17 cellular contexts compared by ENCODE assay signal in the genomic region with DNA sequence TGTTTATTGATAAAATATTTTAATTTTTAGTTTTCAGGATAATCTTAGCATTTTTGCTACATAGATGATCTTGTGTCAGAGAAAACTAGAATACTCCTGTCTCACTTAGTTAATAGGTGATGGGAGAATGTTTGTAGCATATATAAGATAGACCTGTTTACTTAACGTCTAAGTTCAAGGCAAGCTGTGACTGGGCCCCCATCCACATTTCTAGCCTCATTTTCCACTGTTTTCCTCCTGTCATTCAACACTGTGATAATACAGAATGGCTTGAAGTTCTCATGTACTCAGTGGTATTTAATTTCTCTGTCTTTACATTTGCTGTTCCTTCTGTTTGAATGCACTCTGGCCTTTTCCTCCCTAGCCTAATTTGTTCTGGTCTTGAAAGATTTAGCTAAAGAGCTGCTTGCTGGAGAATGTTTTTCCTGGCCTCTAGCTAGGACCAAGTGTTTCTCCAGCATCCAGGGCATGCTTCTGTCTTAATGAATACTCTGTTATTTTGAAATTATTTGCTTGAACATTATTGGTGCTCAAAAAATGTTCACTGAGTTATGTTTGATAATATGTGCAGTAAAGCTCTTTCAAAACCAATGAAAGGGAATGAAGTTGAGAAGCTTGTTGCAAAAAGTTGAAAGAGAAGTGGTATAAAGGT. TPM values are rescaled to one million over a fixed set of nuclear protein-coding genes. Genes with fewer than 3 reads are reported as not detected.
DNase-seq lines count a peak whose midpoint lies in the region; ATAC-seq, FAIRE-seq and TF ChIP-seq lines count a peak whose summit lies in the region.
"Had no signal": no experiment of that assay in that cellular context is flagged by ENCODE, and none has a peak within 500 bp of the region (broad histone marks: within the 10 kb centered on the region; RNA-seq: fewer than 3 reads in every experiment).

No MANE protein-coding gene starts in this region.

- TF ChIP-seq CTCF in RWPE2 (IDR thresholded peaks at IDR 0.05; ENCODE audit: poor library complexity, severe bottlenecking), result no peak
- no peak for TF ChIP-seq CTCF in pancreas (IDR thresholded peaks at IDR 0.05)

- ATAC-seq in RWPE2 (ENCODE audit: low read depth) (no peak), pancreas (peak; percentile 40 to 87 (median 63)), HG02840 (IDR thresholded peaks at IDR 0.05; ENCODE audit: low FRiP score, unreplicated experiment) (no peak), GM19452 (IDR thresholded peaks at IDR 0.05; ENCODE audit: unreplicated experiment) (no peak), GM18505 (IDR thresholded peaks at IDR 0.05; ENCODE audit: unreplicated experiment) (no peak)
- ATAC-seq: CD8-positive, alpha-beta T cell had no signal

- peaks cover 44 to 90% of the 10 kb centered on the region in 2 donors for H3K4me1 Mint-ChIP-seq in immature natural killer cell

- H3K9me3 ChIP-seq in RWPE2 (ENCODE audit: severe bottlenecking) (no peaks in the 10 kb centered on the region), pancreas (no peaks in the 10 kb centered on the region)
- H3K9me3 ChIP-seq: BE2C, Peyer's patch had no signal

- H3K4me3 Mint-ChIP-seq in immature natural killer cell, result no peak overlapping the region
- H3K4me3 Mint-ChIP-seq: CD8-positive, alpha-beta T cell; IgD-negative memory B cell had no signal

- H3K9me3 Mint-ChIP-seq in immature natural killer cell, result no peaks in the 10 kb centered on the region
- H3K9me3 Mint-ChIP-seq: CD8-positive, alpha-beta T cell; IgD-negative memory B cell had no signal

- H3K27me3 ChIP-seq in RWPE2 (ENCODE audit: insufficient read depth, poor library complexity, severe bottlenecking) (no peaks in the 10 kb centered on the region), pancreas (no peaks in the 10 kb centered on the region)
- H3K27me3 ChIP-seq: BE2C, Peyer's patch had no signal

- peak overlapping the region; percentile 39 for H3K27ac ChIP-seq in RWPE2 (ENCODE audit: poor library complexity, severe bottlenecking)
- H3K27ac ChIP-seq in pancreas, result no peak overlapping the region
- H3K27ac ChIP-seq: Peyer's patch had no signal

- H3K27ac Mint-ChIP-seq in immature natural killer cell, result peak overlapping the region in 4 of 6 donors; percentile 0 to 8 (median 4)
- H3K27ac Mint-ChIP-seq: IgD-negative memory B cell had no signal

- FAIRE-seq in H54 (lab: Jason Lieb, UNC) (peak; percentile 85), pancreas (lab: Jason Lieb, UNC) (no peak)

- TF ChIP-seq POLR2A in H54 (IDR thresholded peaks at IDR 0.05; ENCODE audit: low read depth, low read length) (no peak), GM18505 (IDR thresholded peaks at IDR 0.05; ENCODE audit: borderline replicate concordance, extremely low read depth, insufficient read depth, insufficient read length) (no peak)

- peaks cover 8 to 14% (median 9%) of the 10 kb centered on the region in 3 donors for H3K36me3 Mint-ChIP-seq in immature natural killer cell

- peaks cover 0 to 2% (median 0%) of the 10 kb centered on the region in 3 donors for H3K27me3 Mint-ChIP-seq in immature natural killer cell (ENCODE audit: low read depth in 3 of 3)
- H3K27me3 Mint-ChIP-seq: IgD-negative memory B cell had no signal

- intact Hi-C loops in pancreas (cut with DNase I), result no loop called here

- 15 to 17% methylated on average over 1 of the region's 1 CpG for WGBS in pancreas, 2 donors

- DNase-seq in H54 (ENCODE audit: insufficient read length, low spot score) (no peak), RWPE2 (ENCODE audit: low spot score) (no peak), immature natural killer cell (no peak), pancreas (no peak), occipital lobe (lab: John Stamatoyannopoulos, UW) (no peak)
- DNase-seq: BE2C; CD8-positive, alpha-beta T cell; MV-4-11; NCI-H1417 treated with DMSO at 0.1 percent for 48 hours; NCI-H2029; NCI-H510A; Peyer's patch; SHP77 had no signal

- H3K36me3 ChIP-seq in RWPE2 (ENCODE audit: low read depth) (peaks cover 40% of the 10 kb centered on the region), pancreas (no peaks in the 10 kb centered on the region)
- H3K36me3 ChIP-seq: BE2C had no signal

- H3K4me3 ChIP-seq in RWPE2 (ENCODE audit: severe bottlenecking) (no peak overlapping the region), pancreas (no peak overlapping the region)
- H3K4me3 ChIP-seq: Peyer's patch had no signal

- H3K4me1 ChIP-seq in RWPE2 (ENCODE audit: insufficient read depth, poor library complexity, severe bottlenecking) (peaks cover 34% of the 10 kb centered on the region), pancreas (peaks cover 20 to 28% (median 26%) of the 10 kb centered on the region in 3 donors)
- H3K4me1 ChIP-seq: BE2C had no signal

RNA-seq across cellular contexts. Expression of gene USP25, which starts 37.3 kb away (rescaled TPM):
- polyA plus RNA-seq in immature natural killer cell (10 to 100 TPM in 1 of 3 donors, 1 to 10 TPM in 2; 9.6 to 12.1 (median 9.8) TPM), pancreas (1 to 10 TPM; 4.3 to 8.1 TPM)
- total RNA-seq in pancreas (10 to 100 TPM; 14.0 to 24.8 (median 16.2) TPM), occipital lobe (126 TPM)

Comparison
In these comparisons a context has a peak if more than half of its experiments do, and no peak if none do; other contexts are left out.
1. ATAC-seq: peak in pancreas (4 of 4); none in RWPE2 (single experiment), HG02840 (single experiment), GM19452 (single experiment) and GM18505 (single experiment).